Comparison of ENCODE assay signal across 1 cellular context in genomic region chr13:95677564-95678386, GRCh38.
TF ChIP-seq lines count a peak whose summit lies in the region.

No MANE protein-coding gene starts in this region.

TF ChIP-seq in GM12878, 131 proteins besides CTCF, POLR2A, EP300 and RAD21 (continued from another document):
- peak; percentile 24 for TF ChIP-seq SKIL (IDR thresholded peaks at IDR 0.05; ENCODE audit: low read depth, poor library complexity, severe bottlenecking)
- TF ChIP-seq USF1 (IDR thresholded peaks at IDR 0.05; ENCODE audit: borderline replicate concordance, extremely low read length, insufficient read depth, low read depth, low read length) = no peak
- no peak for TF ChIP-seq SMC3 (IDR thresholded peaks at IDR 0.05; ENCODE audit: borderline replicate concordance, low read length)
- TF ChIP-seq WRNIP1 (IDR thresholded peaks at IDR 0.05; ENCODE audit: borderline replicate concordance, low read depth, low read length) = peak; percentile 74; the same call in 1 of the 2 replicates
- TF ChIP-seq IKZF2 (IDR thresholded peaks at IDR 0.05) = peak; percentile 37 to 38; a peak in 1 of 4 replicates
- TF ChIP-seq ELK1 (IDR thresholded peaks at IDR 0.05; ENCODE audit: low read depth, low read length) = no peak
- peak; percentile 72 for TF ChIP-seq RUNX3 (IDR thresholded peaks at IDR 0.05; ENCODE audit: low read length)
- 0 out of 2 replicates have a peak, but pooled peaks have one; percentile 5 for TF ChIP-seq LARP7 (IDR thresholded peaks at IDR 0.05)
- TF ChIP-seq EGR1 (IDR thresholded peaks at IDR 0.05; ENCODE audit: borderline replicate concordance in 1 of 2, low read depth in 2 of 2, low read length in 2 of 2) = 0 out of 3 replicates have a peak, but pooled peaks of 1 of the 2 experiments have one; percentile 20
- TF ChIP-seq IKZF1 (conservative IDR thresholded peaks at IDR 0.05) = peak; percentile 47; the same call in 1 of the 2 replicates
